In genomic region chr6:3156184-3157119, GRCh38 we compare ENCODE assay signal across 8 cellular contexts. TPM values are rescaled to one million over a fixed set of nuclear protein-coding genes. Genes with fewer than 3 reads are reported as not detected.
DNase-seq lines count a peak whose midpoint lies in the region; ATAC-seq, FAIRE-seq and TF ChIP-seq lines count a peak whose summit lies in the region.
"Not testable (repeated sequence)": the region's sequence is repeated elsewhere in the genome, so short reads cannot be mapped to it uniquely, and the experiment has no call there.

No MANE protein-coding gene starts in this region.

- H3K36me3 ChIP-seq in HUES6 (ENCODE audit: control insufficient read depth, insufficient read depth, low read length) (peaks cover 41% of the 10 kb centered on the region), Peyer's patch (peaks cover 0 to 22% (median 0%) of the 10 kb centered on the region in 3 donors), pancreas (peaks cover 0 to 14% (median 3%) of the 10 kb centered on the region in 3 donors)
- H3K36me3 ChIP-seq in transverse colon = not testable (repeated sequence)

- not testable (repeated sequence) for H3K9me3 ChIP-seq in HUES6 (ENCODE audit: control insufficient read depth, insufficient read depth, low read depth, low read length); Peyer's patch; pancreas; transverse colon

- peak overlapping the region; percentile 93 for H3K9ac ChIP-seq in HUES6 (ENCODE audit: low read length)

- in situ Hi-C loops in transverse colon (cut with MboI; ENCODE audit: low pct_ligation_motif_present in 1 of 4, low pct_unique_long_range_greater_than_20kb in 1 of 4, low sequenced_read_pairs in 3 of 4) = not testable (repeated sequence)

- intact Hi-C loops in pancreas (cut with DNase I); transverse colon (cut with DNase I; ENCODE audit: low total_unique reads): not testable (repeated sequence)

- WGBS in pancreas, 2 donors = 7 to 8% methylated on average over 27 to 28 of the region's 31 CpGs
- 9 to 37% methylated on average over 5 to 26 of the region's 31 CpGs for WGBS in transverse colon (ENCODE audit: low coverage in 1 of 2), 2 donors

- H3K4me1 ChIP-seq in HUES6 (ENCODE audit: control insufficient read depth, insufficient read depth, low read length) = peaks cover 28% of the 10 kb centered on the region
- H3K4me1 ChIP-seq in Peyer's patch = peaks cover 0 to 35% (median 0%) of the 10 kb centered on the region in 4 donors
- H3K4me1 ChIP-seq in pancreas = peaks cover 0 to 20% (median 6%) of the 10 kb centered on the region in 3 donors
- peaks cover 0 to 42% (median 21%) of the 10 kb centered on the region in 4 donors for H3K4me1 ChIP-seq in transverse colon

- TF ChIP-seq CTCF in Peyer's patch (IDR thresholded peaks at IDR 0.05) = peak in 1 of 6 experiments; percentile 2
- TF ChIP-seq CTCF in pancreas (IDR thresholded peaks at IDR 0.05); transverse colon (IDR thresholded peaks at IDR 0.05): not testable (repeated sequence)

- TF ChIP-seq EP300 in transverse colon (IDR thresholded peaks at IDR 0.05; ENCODE audit: low read depth) = not testable (repeated sequence)

- not testable (repeated sequence) for H3K9me3 Mint-ChIP-seq in immature natural killer cell

- peak in 3 of 4 donors; percentile 2 to 14 (median 7) for ATAC-seq in pancreas

- peak overlapping the region; percentile 91 for H3K4me3 ChIP-seq in HUES6 (ENCODE audit: low read depth, low read length)
- H3K4me3 ChIP-seq in Peyer's patch = peak overlapping the region; percentile 76 to 94 (median 84)
- peak overlapping the region; percentile 90 to 100 (median 94) for H3K4me3 ChIP-seq in pancreas
- peak overlapping the region; percentile 48 to 85 (median 77) for H3K4me3 ChIP-seq in transverse colon

- peak overlapping the region; percentile 59; the same call in 1 of the 2 replicates for H3K27ac ChIP-seq in HUES6 (ENCODE audit: low read depth, low read length)
- H3K27ac ChIP-seq in Peyer's patch = peak overlapping the region; percentile 89 to 97 (median 95)
- H3K27ac ChIP-seq in pancreas = peak overlapping the region; percentile 91 to 98 (median 94)
- H3K27ac ChIP-seq in transverse colon = peak overlapping the region; percentile 92 to 96 (median 95)

- H3K4me1 Mint-ChIP-seq in immature natural killer cell = peaks cover 14 to 18% of the 10 kb centered on the region in 2 donors

- peaks cover 11 to 19% (median 15%) of the 10 kb centered on the region in 3 donors for H3K27me3 Mint-ChIP-seq in immature natural killer cell (ENCODE audit: low read depth in 3 of 3)

- not testable (repeated sequence) for TF ChIP-seq POLR2A in Peyer's patch (IDR thresholded peaks at IDR 0.05); transverse colon (IDR thresholded peaks at IDR 0.05)

- not testable (repeated sequence) for H3K36me3 Mint-ChIP-seq in immature natural killer cell

- not testable (repeated sequence) for H3K27me3 ChIP-seq in HUES6 (ENCODE audit: control insufficient read depth, insufficient read depth, low read length); Peyer's patch; pancreas; transverse colon

- H3K4me3 Mint-ChIP-seq in immature natural killer cell = peak overlapping the region; percentile 89 to 94 (median 91)

- peak overlapping the region in 5 of 6 donors; percentile 80 to 90 (median 83) for H3K27ac Mint-ChIP-seq in immature natural killer cell

- DNase-seq in ELR (ENCODE audit: low read depth) (peak; percentile 37), Peyer's patch (peak in 1 of 3 donors; percentile 59), immature natural killer cell (peak; percentile 30 to 39 (median 36)), pancreas (peak in 4 of 6 donors; percentile 38 to 79 (median 53))
- DNase-seq in activated T-cell treated with anti-CD3 and anti-CD28 coated beads, Interleukin-2, amount 50 U/mL, for 48 hours = peak; percentile 33 to 41
- DNase-seq in effector CD8-positive, alpha-beta T cell (lab: John Stamatoyannopoulos, UW) = peak; percentile 15
- not testable (repeated sequence) for DNase-seq in transverse colon

- FAIRE-seq in pancreas (lab: Jason Lieb, UNC) = not testable (repeated sequence)

RNA-seq across cellular contexts. Expression of gene TUBB2A, which starts 0.9 kb away (rescaled TPM):
- total RNA-seq in Peyer's patch (10 to 100 TPM; 13.2 to 61.6 (median 47.6) TPM), pancreas (10 to 100 TPM; 16.3 to 55.9 (median 20.0) TPM), transverse colon (10 to 100 TPM; 15.4 to 41.0 (median 29.4) TPM)
- polyA plus RNA-seq in immature natural killer cell (1 to 10 TPM; 1.4 to 3.8 (median 2.9) TPM), pancreas (10 to 100 TPM; 21.3 to 26.0 TPM)

RNA-seq across cellular contexts. Expression of gene BPHL, which starts 37.9 kb away (rescaled TPM):
- total RNA-seq in Peyer's patch (10 to 100 TPM; 21.5 to 73.1 (median 68.2) TPM), pancreas (10 to 100 TPM in 4 of 6 donors, 1 to 10 TPM in 2; 9.0 to 20.7 (median 12.8) TPM), transverse colon (10 to 100 TPM; 16.1 to 32.5 (median 21.2) TPM)
- polyA plus RNA-seq in immature natural killer cell (1 to 10 TPM; 7.5 to 9.7 (median 9.1) TPM), pancreas (10 to 100 TPM; 19.5 to 22.1 TPM)
